ENCODE assay signal across 17 cellular contexts in the genomic region with DNA sequence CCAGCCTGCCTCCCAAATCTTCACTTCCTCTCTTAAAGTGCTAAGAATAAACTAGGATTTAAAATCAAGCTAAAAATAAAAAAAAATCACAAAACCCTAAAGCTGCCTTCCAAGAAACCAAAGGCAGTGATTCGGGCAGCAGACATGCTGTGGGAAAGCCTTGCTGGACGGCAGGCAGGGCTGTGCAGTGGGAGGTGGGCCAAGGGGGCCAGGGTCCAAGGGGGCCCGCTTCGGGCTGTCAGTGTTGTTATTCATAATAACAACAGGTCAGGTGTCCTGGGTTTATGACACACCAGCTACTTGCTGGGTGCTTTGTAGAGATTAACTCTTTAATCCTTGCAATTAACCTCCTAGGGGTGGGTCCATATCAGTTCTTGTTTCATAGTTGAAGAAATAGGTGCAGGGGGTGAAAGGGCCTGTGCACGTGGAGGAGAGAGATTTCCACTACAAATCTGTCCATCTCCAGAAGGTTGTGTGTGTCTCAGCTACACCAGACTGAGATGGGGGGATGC.
"Had no signal": no experiment of that assay in that cellular context is flagged by ENCODE, and none has a peak within 500 bp of the region (broad histone marks: within the 10 kb centered on the region; RNA-seq: fewer than 3 reads in every experiment).

No MANE protein-coding gene starts in this region.

- H3K4me3 Mint-ChIP-seq: naive B cell, nephron, type B pancreatic cell had no signal

- H3K27ac Mint-ChIP-seq: naive B cell, nephron, type B pancreatic cell had no signal

- H3K9me3 Mint-ChIP-seq: naive B cell, nephron, type B pancreatic cell had no signal

- ATAC-seq: gastroesophageal sphincter, left colon had no signal

- DNase-seq: dermis blood vessel endothelial cell; esophagus squamous epithelium; foreskin fibroblast; kidney; left colon; mesendoderm; naive B cell; sigmoid colon; stimulated activated CD4-positive, alpha-beta T cell treated with anti-CD3 and anti-CD28 coated beads, Interleukin-12 subunit alpha, Interleukin-12 subunit beta, amount 100 ng/mL, for 4 hours; stimulated activated naive CD8-positive, alpha-beta T cell treated with anti-CD3 and anti-CD28 coated beads, Interleukin-15, Interleukin-2, amounts not matched to agents 100 U/mL and 50 U/mL, for 24 hours; thyroid gland had no signal

- H3K4me1 ChIP-seq: esophagus squamous epithelium, gastroesophageal sphincter, right atrium auricular region, sigmoid colon, suprapubic skin, thyroid gland had no signal

- H3K36me3 Mint-ChIP-seq: naive B cell, type B pancreatic cell had no signal

- H3K9me3 ChIP-seq: esophagus squamous epithelium, gastroesophageal sphincter, right atrium auricular region, sigmoid colon, suprapubic skin, thyroid gland had no signal

- H3K4me1 Mint-ChIP-seq: naive B cell had no signal

- H3K27me3 ChIP-seq: right atrium auricular region, thyroid gland had no signal

- H3K36me3 ChIP-seq: esophagus squamous epithelium, gastroesophageal sphincter, right atrium auricular region, sigmoid colon, suprapubic skin, thyroid gland had no signal

- H3K4me3 ChIP-seq: esophagus squamous epithelium, gastroesophageal sphincter, right atrium auricular region, sigmoid colon, skin epidermis, suprapubic skin, thyroid gland had no signal

- H3K27ac ChIP-seq: esophagus squamous epithelium, gastroesophageal sphincter, right atrium auricular region, sigmoid colon, skin epidermis, suprapubic skin, thyroid gland had no signal
